Comparison of ENCODE assay signal across 21 cellular contexts in the genomic region with DNA sequence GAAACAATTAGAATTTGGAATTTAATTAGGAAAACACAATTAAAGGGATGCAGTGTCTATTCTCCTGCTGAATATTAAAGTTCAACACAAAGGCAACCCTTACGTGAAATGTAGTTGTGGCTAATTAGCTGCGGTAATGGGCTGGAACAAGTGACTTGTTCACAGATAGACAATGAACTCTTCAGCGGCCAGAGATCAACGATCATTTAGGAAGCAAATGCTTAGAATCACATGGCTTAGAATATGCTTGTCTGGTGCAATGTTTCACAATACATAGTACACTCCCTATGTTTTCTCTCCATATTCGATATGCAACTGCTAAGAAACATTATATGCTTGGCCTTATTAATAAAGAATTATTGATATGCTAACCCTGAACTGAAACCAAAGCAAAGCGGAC. TPM values are rescaled to one million over a fixed set of nuclear protein-coding genes. Genes with fewer than 3 reads are reported as not detected.
DNase-seq lines count a peak whose midpoint lies in the region; ATAC-seq and TF ChIP-seq lines count a peak whose summit lies in the region.
"Had no signal": no experiment of that assay in that cellular context is flagged by ENCODE, and none has a peak within 500 bp of the region (broad histone marks: within the 10 kb centered on the region; RNA-seq: fewer than 3 reads in every experiment).

No MANE protein-coding gene starts in this region.

- CTCF ChIA-PET in IMR-90 (lab: Yijun Ruan, JAX) (no interaction called here), WTC11 (lab: Charles Lee) (interaction anchor here (1.4 to 1.9 kb wide), 2 partner anchors 26 to 470 kb away, joined by 3 to 4 read pairs; partner anchors contain the start of gene MTUS2)

- H3K27ac ChIP-seq in IMR-90 (ENCODE audit: insufficient read depth, low read length) = no peak overlapping the region
- H3K27ac ChIP-seq in mesendoderm (ENCODE audit: low read depth, low read length) = no peak overlapping the region
- H3K27ac ChIP-seq: A549 had no signal

- H2AFZ ChIP-seq in IMR-90 (replicated peaks; ENCODE audit: low read length, poor library complexity) = no peak overlapping the region
- H2AFZ ChIP-seq: GM23338 had no signal

- H3K36me3 ChIP-seq in IMR-90 (ENCODE audit: control insufficient read depth, insufficient read depth, low read length) (no peaks in the 10 kb centered on the region), mesendoderm (ENCODE audit: control insufficient read depth, insufficient read depth, low read length) (no peaks in the 10 kb centered on the region)
- H3K36me3 ChIP-seq: MG63 had no signal

- no peaks in the 10 kb centered on the region for H3K79me2 ChIP-seq in mesendoderm (ENCODE audit: control insufficient read depth, insufficient read depth, low read length)

- POLR2A ChIA-PET in IMR-90 (lab: Charles Lee; ENCODE audit: unreplicated experiment) (no interaction called here), WTC11 (lab: Charles Lee) (no interaction called here)

- DNase-seq in IMR-90 (no peak), NCI-H345 (lab: John Stamatoyannopoulos, UW) (peak; percentile 45), WTC11 (ENCODE audit: low spot score) (no peak), mesendoderm (no peak), epidermal melanocyte (ENCODE audit: insufficient read length, low spot score) (no peak)
- DNase-seq in activated naive CD4-positive, alpha-beta T cell treated with anti-CD3 and anti-CD28 coated beads, Interleukin-2, amount 50 U/mL, for 16 hours = no peak
- DNase-seq: CD4-positive, alpha-beta T cell; MG63; NCI-H1048; NCI-H146; NCI-H2029 treated with DMSO at 0.1 percent for 48 hours; NCI-H2227 treated with DMSO at 0.1 percent for 48 hours; NCI-H524 treated with DMSO at 0.1 percent for 48 hours; OCI-M1; Right ventricle myocardium superior; SK-N-SH had no signal

- no peak overlapping the region for H4K91ac ChIP-seq in IMR-90 (ENCODE audit: insufficient read depth, low read depth, low read length)

- no peak for ATAC-seq in IMR-90 (ENCODE audit: low read depth)
- no peak for ATAC-seq in WTC11
- no peak for ATAC-seq in HG02938 (IDR thresholded peaks at IDR 0.05; ENCODE audit: unreplicated experiment)
- ATAC-seq in HG03097 (IDR thresholded peaks at IDR 0.05; ENCODE audit: low FRiP score, unreplicated experiment) = no peak
- ATAC-seq: A549, GM23338, HCT116 had no signal

- H2AK5ac ChIP-seq in IMR-90 (ENCODE audit: low read depth, low read length) (no peak overlapping the region), mesendoderm (ENCODE audit: low read length) (no peak overlapping the region)

- H3K9me1 ChIP-seq in IMR-90 (ENCODE audit: insufficient read depth, low read length) = no peaks in the 10 kb centered on the region

- H3K4me1 ChIP-seq in IMR-90 (ENCODE audit: control insufficient read depth, insufficient read depth, low read length) (no peaks in the 10 kb centered on the region), mesendoderm (ENCODE audit: control insufficient read depth, low read depth, low read length) (peaks cover 5% of the 10 kb centered on the region)
- H3K4me1 ChIP-seq: A549 had no signal

- H3K27me3 ChIP-seq in IMR-90 (ENCODE audit: control insufficient read depth, insufficient read depth, low read length) (peaks cover 14% of the 10 kb centered on the region), mesendoderm (ENCODE audit: insufficient read depth, low read length, poor library complexity) (no peaks in the 10 kb centered on the region)

- H3K9me3 Mint-ChIP-seq in WTC11 = no peaks in the 10 kb centered on the region
- H3K9me3 Mint-ChIP-seq: CD4-positive, alpha-beta T cell; GM23338 had no signal

- H3K4ac ChIP-seq in IMR-90 (ENCODE audit: low read depth, low read length) (no peak overlapping the region), mesendoderm (ENCODE audit: low read depth, low read length) (no peak overlapping the region)

- H4K8ac ChIP-seq in IMR-90 (ENCODE audit: low read depth in 2 of 2, low read length in 2 of 2) = no peak overlapping the region
- no peak overlapping the region for H4K8ac ChIP-seq in mesendoderm (ENCODE audit: low read depth, low read length)

- TF ChIP-seq POLR2A in IMR-90 (IDR thresholded peaks at IDR 0.05; ENCODE audit: low read depth, low read length) = no peak

- H2BK5ac ChIP-seq in IMR-90 (ENCODE audit: low read depth, low read length, poor library complexity, severe bottlenecking) = no peak overlapping the region
- H2BK5ac ChIP-seq in mesendoderm (ENCODE audit: low read length) = no peak overlapping the region

- H3K18ac ChIP-seq in IMR-90 (ENCODE audit: low read depth, low read length) (no peak overlapping the region), mesendoderm (ENCODE audit: low read length) (no peak overlapping the region)

- WGBS in IMR-90 (ENCODE audit: extremely low coverage in 2 of 2, insufficient read length in 1 of 2), 2 experiments = 100% methylated on average over 1 of the region's 6 CpGs; no CpG with 5 or more reads in 1 of the 2 experiments
- no CpG with 5 or more reads among the region's 6 CpGs for WGBS in mesendoderm (ENCODE audit: extremely low coverage, insufficient coverage, low lambda C conversion rate)

- no peak overlapping the region for H2BK20ac ChIP-seq in IMR-90 (ENCODE audit: low read depth, low read length)

- BruUV-seq in IMR-90 (replicated peaks; lab: Mats Ljungman, UMichigan) = no TSS peak

- H3K27me3 Mint-ChIP-seq in WTC11 (ENCODE audit: low read depth) = peaks cover 7% of the 10 kb centered on the region; the same call in 1 of the 2 replicates

- H3K4me2 ChIP-seq in IMR-90 (ENCODE audit: low read depth, low read length) = no peak overlapping the region
- no peak overlapping the region for H3K4me2 ChIP-seq in mesendoderm (ENCODE audit: low read length)
- H3K4me2 ChIP-seq: A549, GM23338, SK-N-SH had no signal

- H3K4me3 Mint-ChIP-seq in WTC11 = no peak overlapping the region
- H3K4me3 Mint-ChIP-seq: CD4-positive, alpha-beta T cell; GM23338 had no signal

- H3K9ac ChIP-seq in IMR-90 (ENCODE audit: low read depth, low read length) (no peak overlapping the region), mesendoderm (ENCODE audit: low read length) (no peak overlapping the region)
- H3K9ac ChIP-seq: SK-N-SH had no signal

- H4K5ac ChIP-seq in IMR-90 (ENCODE audit: low read depth, low read length) (no peak overlapping the region), mesendoderm (ENCODE audit: low read length) (no peak overlapping the region)

- no peak for TF ChIP-seq CTCF in IMR-90 (conservative IDR thresholded peaks at IDR 0.05; ENCODE audit: low read depth, low read length)
- no peak for TF ChIP-seq CTCF in WTC11 (IDR thresholded peaks at IDR 0.05)

- H2BK15ac ChIP-seq in IMR-90 (ENCODE audit: low read depth, low read length) = no peak overlapping the region
- H2BK15ac ChIP-seq in mesendoderm (replicated peaks; ENCODE audit: low read depth) = peak overlapping the region; percentile 42

- no peaks in the 10 kb centered on the region for H3K9me3 ChIP-seq in IMR-90 (ENCODE audit: control insufficient read depth, insufficient read depth, low read length)
- H3K9me3 ChIP-seq: A549, MG63, SK-N-SH had no signal

- dilution Hi-C loops in IMR-90 (cut with HindIII; ENCODE audit: low sequenced_read_pairs, unreplicated experiment) = no loop called here

- H3K79me1 ChIP-seq in IMR-90 (ENCODE audit: low read depth in 1 of 2, low read length in 2 of 2) (no peaks in the 10 kb centered on the region), mesendoderm (ENCODE audit: low read length) (no peaks in the 10 kb centered on the region)

- H3K27ac Mint-ChIP-seq in WTC11 = no peak overlapping the region
- H3K27ac Mint-ChIP-seq: CD4-positive, alpha-beta T cell; GM23338 had no signal

- no peak overlapping the region for H3K14ac ChIP-seq in IMR-90 (replicated peaks; ENCODE audit: low read depth, low read length)

- H3K4me1 Mint-ChIP-seq in WTC11 = peaks cover 11% of the 10 kb centered on the region; the same call in 1 of the 2 replicates

- intact Hi-C loops in IMR-90 (cut with micrococcal nuclease) = loop anchor here (5.0 to 10.0 kb wide), 2 partner anchors 42 to 260 kb away; no protein-coding TSS in a partner anchor

- no peak overlapping the region for H2BK120ac ChIP-seq in IMR-90 (ENCODE audit: low read depth, low read length)
- no peak overlapping the region for H2BK120ac ChIP-seq in mesendoderm (ENCODE audit: low read depth, low read length)

- H2AK9ac ChIP-seq in IMR-90 (replicated peaks; ENCODE audit: low read depth, low read length, poor library complexity) = no peak overlapping the region

- no peak for TF ChIP-seq RAD21 in IMR-90 (IDR thresholded peaks at IDR 0.05; ENCODE audit: low read length)

- H3K23ac ChIP-seq in IMR-90 (ENCODE audit: low read depth, low read length) = no peak overlapping the region
- H3K23ac ChIP-seq in mesendoderm (ENCODE audit: low read length) = no peak overlapping the region

- H3K36me3 Mint-ChIP-seq in WTC11 = no peaks in the 10 kb centered on the region

- in situ Hi-C loops in IMR-90 (cut with MboI; ENCODE audit: low sequenced_read_pairs) = loop anchor here (10.0 kb wide), 1 partner anchor 470 kb away; no protein-coding TSS in a partner anchor

- H3K4me3 ChIP-seq in IMR-90 (ENCODE audit: insufficient read depth, low read depth, low read length) (no peak overlapping the region), mesendoderm (ENCODE audit: low read length) (no peak overlapping the region)
- H3K4me3 ChIP-seq: A549, GM23338, MG63 had no signal

- no peaks in the 10 kb centered on the region for H4K20me1 ChIP-seq in IMR-90 (ENCODE audit: insufficient read depth, low read length)

- H3K56ac ChIP-seq in IMR-90 (ENCODE audit: extremely low read depth, insufficient read depth, low read length) (no peak overlapping the region), mesendoderm (ENCODE audit: low read length) (no peak overlapping the region)

TF ChIP-seq in IMR-90, 13 proteins besides CTCF, POLR2A, EP300 and RAD21:
- TF ChIP-seq MXI1 (IDR thresholded peaks at IDR 0.05; ENCODE audit: borderline replicate concordance, low read depth, low read length) (no peak), CHD1 (IDR thresholded peaks at IDR 0.05; ENCODE audit: low read depth, low read length) (no peak), CEBPB (IDR thresholded peaks at IDR 0.05; ENCODE audit: low read depth, low read length) (0 out of 2 replicates have a peak, but pooled peaks have one; percentile 20)

TF ChIP-seq in WTC11, 78 proteins besides CTCF, POLR2A, EP300 and RAD21:
- TF ChIP-seq ZNF671 (CRISPR knock-in tag; IDR thresholded peaks at IDR 0.05) (no peak), GABPB1 (CRISPR knock-in tag; IDR thresholded peaks at IDR 0.05) (peak; percentile 51; the same call in 1 of the 2 replicates)

RNA-seq across cellular contexts. Expression of gene MTUS2, which starts 25.8 kb away (rescaled TPM):
- total RNA-seq in IMR-90 (2012; rRNA removed) (under 0.01 TPM in 1 of 2 replicates, not detected in the other), WTC11 (2021) (0.18 to 0.25 TPM (median 0.22 TPM) in 3 replicates)
- polyA plus RNA-seq in IMR-90 (2012; rRNA removed) = 0.02 TPM in 1 of 2 replicates, not detected in the other
- polyA plus RNA-seq in IMR-90 (2012; cell fraction: cytosol; rRNA removed) = not detected in 2 replicates
- polyA plus RNA-seq in IMR-90 (2012; cell fraction: nucleus; rRNA removed; ENCODE audit: low replicate concordance) = 0.01 TPM in 2 replicates
- 0.14 TPM for polyA plus RNA-seq in mesendoderm (2013, experiment 1 of 2)
- polyA plus RNA-seq in mesendoderm (2013, experiment 2 of 2) = 0.17 TPM
- polyA plus RNA-seq: A549 had no signal
